ENCODE assay signal across 7 cellular contexts in genomic region chr14:105475269-105475915, GRCh38. TPM values are rescaled to one million over a fixed set of nuclear protein-coding genes. Genes with fewer than 3 reads are reported as not detected.
DNase-seq lines count a peak whose midpoint lies in the region; ATAC-seq and TF ChIP-seq lines count a peak whose summit lies in the region.

No MANE protein-coding gene starts in this region.

- under 1% methylated on average over 39 of the region's 39 CpGs for WGBS in right cardiac atrium

- no peak for TF ChIP-seq CTCF in WI38 (IDR thresholded peaks at IDR 0.05; ENCODE audit: low read depth, low read length)
- no peak for TF ChIP-seq CTCF in gastrocnemius medialis (IDR thresholded peaks at IDR 0.05 in 4 of 5, conservative IDR thresholded peaks at IDR 0.05 in 1 of 5)
- no peak for TF ChIP-seq CTCF in GM13976 (IDR thresholded peaks at IDR 0.05; ENCODE audit: borderline replicate concordance, control extremely low read depth, extremely low read depth, insufficient read depth, missing control alignments)

- intact Hi-C loops in right cardiac atrium (cut with DNase I), result no loop called here
- intact Hi-C loops in gastrocnemius medialis (cut with DNase I; ENCODE audit: low total_unique reads), result loop anchor here (2.0 kb wide), 1 partner anchor 15 kb away; the partner anchor contains the start of gene TEDC1

- H3K4me1 ChIP-seq in right cardiac atrium (ENCODE audit: control insufficient read depth, insufficient read depth, low read length) (peaks cover 3% of the 10 kb centered on the region), gastrocnemius medialis (peaks cover 34 to 53% of the 10 kb centered on the region in 2 donors)

- DNase-seq in HK-2 (ENCODE audit: unreplicated experiment) (peak; percentile 77), right cardiac atrium (peak; percentile 70 to 89 (median 85)), gastrocnemius medialis (no peak), DMS153 (lab: John Stamatoyannopoulos, UW) (no peak), GM13976 (ENCODE audit: low spot score) (no peak)

- H3K4me3 ChIP-seq in WI38 (ENCODE audit: low read depth, low read length) (peak overlapping the region; percentile 54), right cardiac atrium (ENCODE audit: low read length) (peak overlapping the region; percentile 84), gastrocnemius medialis (peak overlapping the region; percentile 48 to 71 (median 56))

- no peaks in the 10 kb centered on the region for H3K9me3 ChIP-seq in right cardiac atrium (ENCODE audit: control insufficient read depth, low read length)
- H3K9me3 ChIP-seq in gastrocnemius medialis, result no peaks in the 10 kb centered on the region

- H3K36me3 ChIP-seq in gastrocnemius medialis, result no peaks in the 10 kb centered on the region

- H3K27me3 ChIP-seq in right cardiac atrium (ENCODE audit: control insufficient read depth, insufficient read depth), result no peaks in the 10 kb centered on the region
- peaks cover 0 to 4% (median 0%) of the 10 kb centered on the region in 3 donors for H3K27me3 ChIP-seq in gastrocnemius medialis

- in situ Hi-C loops in gastrocnemius medialis (cut with MboI; ENCODE audit: low sequenced_read_pairs in 4 of 4), result loop anchor here in 1 of 4 donors (25.0 kb wide), 1 partner anchor 113 kb away; no protein-coding TSS in a partner anchor
- in situ Hi-C loops in GM13976 (cut with MboI; ENCODE audit: low sequenced_read_pairs, unreplicated experiment), result no loop called here

- peak overlapping the region; percentile 95 for H3K27ac ChIP-seq in right cardiac atrium (ENCODE audit: low read length)
- H3K27ac ChIP-seq in gastrocnemius medialis, result peak overlapping the region; percentile 73 to 84 (median 76)

- peak in 1 of 2 donors; percentile 7 for TF ChIP-seq POLR2A in gastrocnemius medialis (IDR thresholded peaks at IDR 0.05)

- ATAC-seq in right cardiac atrium (peak in 1 of 2 donors; percentile 0), gastrocnemius medialis (peak in 1 of 2 donors; percentile 8), HG02840 (IDR thresholded peaks at IDR 0.05; ENCODE audit: low FRiP score, unreplicated experiment) (no peak)

RNA-seq across cellular contexts. Expression of gene CRIP2, which starts 0.8 kb away (rescaled TPM):
- 1,000 to 10,000 TPM; 1,091 to 1,370 (median 1,238) TPM for total RNA-seq in right cardiac atrium
- polyA plus RNA-seq in right cardiac atrium, result 1,790 TPM
- 10 to 100 TPM; 31.4 to 47.1 (median 38.8) TPM for total RNA-seq in gastrocnemius medialis

RNA-seq across cellular contexts. Expression of gene CRIP1, which starts 11.3 kb away (rescaled TPM):
- total RNA-seq in right cardiac atrium (100 to 1,000 TPM; 161 to 218 (median 192) TPM), gastrocnemius medialis (1 to 10 TPM; 2.6 to 7.6 (median 5.3) TPM)
- 243 TPM for polyA plus RNA-seq in right cardiac atrium

RNA-seq across cellular contexts. Expression of gene TEDC1, which starts 15.7 kb away (rescaled TPM):
- total RNA-seq in right cardiac atrium (1 to 10 TPM; 5.2 to 6.9 (median 5.8) TPM), gastrocnemius medialis (1 to 10 TPM in 2 of 4 donors, under 1 TPM in 2; 0.97 to 4.2 (median 2.2) TPM)
- 6.5 TPM for polyA plus RNA-seq in right cardiac atrium

RNA-seq across cellular contexts. Expression of gene TMEM121, which starts 51.0 kb away (rescaled TPM):
- 1 to 10 TPM; 2.8 to 4.4 (median 3.6) TPM for total RNA-seq in right cardiac atrium
- polyA plus RNA-seq in right cardiac atrium, result 2.3 TPM
- 1 to 10 TPM in 2 of 4 donors, not detected in 2; 1.1 to 1.2 TPM for total RNA-seq in gastrocnemius medialis

RNA-seq across cellular contexts. Expression of gene MTA1, which starts 55.8 kb away (rescaled TPM):
- total RNA-seq in right cardiac atrium (100 to 1,000 TPM; 121 to 179 (median 157) TPM), gastrocnemius medialis (10 to 100 TPM; 18.2 to 30.8 (median 28.2) TPM)
- 131 TPM for polyA plus RNA-seq in right cardiac atrium

Comparison
In these comparisons a context has a peak if more than half of its experiments do, and no peak if none do; other contexts are left out.
1. DNase-seq: peak in HK-2 (single experiment) and right cardiac atrium (3 of 3); none in gastrocnemius medialis (0 of 2), DMS153 (single experiment) and GM13976 (single experiment).
2. RNA of gene CRIP2, which starts 0.8 kb away (total RNA-seq): 1,091 to 1,370 TPM in right cardiac atrium; 31.4 to 47.1 TPM in gastrocnemius medialis; every median in the first group is over 10 times any median in the second.
3. RNA of gene CRIP1, which starts 11.3 kb away (total RNA-seq): 161 to 218 TPM in right cardiac atrium; 2.6 to 7.6 TPM in gastrocnemius medialis; every median in the first group is over 10 times any median in the second.
4. Peak in every context shown above with its lines, with median percentiles within 50 percentile points of each other: H3K4me3 ChIP-seq.